In genomic region chr3:126551839-126552687, GRCh38 we compare ENCODE assay signal across 1 cellular context.
TF ChIP-seq lines count a peak whose summit lies in the region.

No MANE protein-coding gene starts in this region.

TF ChIP-seq in WTC11, 78 proteins besides CTCF, POLR2A, EP300 and RAD21 (continued from another document):
- TF ChIP-seq STAT6 (CRISPR knock-in tag; conservative IDR thresholded peaks at IDR 0.05; ENCODE audit: low read depth) (no peak), ZMAT4 (CRISPR knock-in tag; IDR thresholded peaks at IDR 0.05) (no peak), SMAD4 (CRISPR knock-in tag; IDR thresholded peaks at IDR 0.05) (no peak), JAZF1 (CRISPR knock-in tag; IDR thresholded peaks at IDR 0.05) (no peak), USF2 (CRISPR knock-in tag; IDR thresholded peaks at IDR 0.05) (no peak), ATF6 (CRISPR knock-in tag; IDR thresholded peaks at IDR 0.05) (no peak), ZNF396 (CRISPR knock-in tag; IDR thresholded peaks at IDR 0.05; ENCODE audit: borderline replicate concordance) (no peak)
